Comparison of ENCODE assay signal across 8 cellular contexts in genomic region chr14:70906785-70907171, GRCh38. TPM values are rescaled to one million over a fixed set of nuclear protein-coding genes. Genes with fewer than 3 reads are reported as not detected.
A peak's percentile ranks its signal among the peaks of the same experiment; 100 is the strongest.
DNase-seq lines count a peak whose midpoint lies in the region; ATAC-seq and TF ChIP-seq lines count a peak whose summit lies in the region.

No MANE protein-coding gene starts in this region.

- H3K4me3 Mint-ChIP-seq in osteocyte (ENCODE audit: unreplicated experiment), result peak overlapping the region; percentile 78

- H3K4me3 ChIP-seq in Peyer's patch, result peak overlapping the region; percentile 72 to 95 (median 88)

- H3K9me3 ChIP-seq in Peyer's patch, result no peaks in the 10 kb centered on the region

- H3K36me3 Mint-ChIP-seq in osteocyte (ENCODE audit: unreplicated experiment), result no peaks in the 10 kb centered on the region

- H3K27ac ChIP-seq in Peyer's patch, result peak overlapping the region; percentile 86 to 99 (median 96)

- no peaks in the 10 kb centered on the region for H3K27me3 Mint-ChIP-seq in osteocyte (ENCODE audit: unreplicated experiment)

- ATAC-seq in GM19455 (IDR thresholded peaks at IDR 0.05; ENCODE audit: unreplicated experiment), result peak; percentile 8
- peak; percentile 13 for ATAC-seq in esophagus mucosa

- H3K36me3 ChIP-seq in Peyer's patch, result no peaks in the 10 kb centered on the region

- TF ChIP-seq CTCF in Peyer's patch (IDR thresholded peaks at IDR 0.05), result no peak
- TF ChIP-seq CTCF in osteocyte (IDR thresholded peaks at IDR 0.05), result no peak

- H3K4me1 ChIP-seq in Peyer's patch, result peaks cover 0 to 41% (median 0%) of the 10 kb centered on the region in 4 donors

- peaks cover 43% of the 10 kb centered on the region for H3K4me1 Mint-ChIP-seq in osteocyte (ENCODE audit: unreplicated experiment)

- H3K9me3 Mint-ChIP-seq in osteocyte (ENCODE audit: unreplicated experiment), result no peaks in the 10 kb centered on the region

- H3K27me3 ChIP-seq in Peyer's patch, result no peaks in the 10 kb centered on the region

- no peak for TF ChIP-seq POLR2A in Peyer's patch (IDR thresholded peaks at IDR 0.05)

- DNase-seq in Peyer's patch (no peak), osteocyte (ENCODE audit: extremely low spot score, unreplicated experiment) (no peak), NCI-H1436 (lab: John Stamatoyannopoulos, UW) (no peak), inferior parietal cortex (ENCODE audit: extremely low spot score) (no peak), AG20443 (ENCODE audit: low spot score) (no peak), NCI-H2196 treated with DMSO at 0.1 percent for 48 hours (lab: John Stamatoyannopoulos, UW; ENCODE audit: unreplicated experiment) (no peak)

- H3K27ac Mint-ChIP-seq in osteocyte (ENCODE audit: unreplicated experiment), result peak overlapping the region; percentile 93

RNA-seq across cellular contexts. Expression of gene PCNX1, which starts 0.5 kb away (rescaled TPM):
- total RNA-seq in Peyer's patch (100 to 1,000 TPM in 1 of 4 donors, 10 to 100 TPM in 3; 62.7 to 136 (median 90.5) TPM), esophagus mucosa (22.9 TPM), osteocyte (72.2 and 83.9 TPM in 2 replicates)
